Comparison of ENCODE assay signal across 1 cellular context in genomic region chr17:19744492-19744891, GRCh38.
TF ChIP-seq lines count a peak whose summit lies in the region.

No MANE protein-coding gene starts in this region.

TF ChIP-seq in HEK293, 187 proteins besides CTCF, POLR2A, EP300 and RAD21 (continued from another document and continues in another):
- TF ChIP-seq, protein P1, sequence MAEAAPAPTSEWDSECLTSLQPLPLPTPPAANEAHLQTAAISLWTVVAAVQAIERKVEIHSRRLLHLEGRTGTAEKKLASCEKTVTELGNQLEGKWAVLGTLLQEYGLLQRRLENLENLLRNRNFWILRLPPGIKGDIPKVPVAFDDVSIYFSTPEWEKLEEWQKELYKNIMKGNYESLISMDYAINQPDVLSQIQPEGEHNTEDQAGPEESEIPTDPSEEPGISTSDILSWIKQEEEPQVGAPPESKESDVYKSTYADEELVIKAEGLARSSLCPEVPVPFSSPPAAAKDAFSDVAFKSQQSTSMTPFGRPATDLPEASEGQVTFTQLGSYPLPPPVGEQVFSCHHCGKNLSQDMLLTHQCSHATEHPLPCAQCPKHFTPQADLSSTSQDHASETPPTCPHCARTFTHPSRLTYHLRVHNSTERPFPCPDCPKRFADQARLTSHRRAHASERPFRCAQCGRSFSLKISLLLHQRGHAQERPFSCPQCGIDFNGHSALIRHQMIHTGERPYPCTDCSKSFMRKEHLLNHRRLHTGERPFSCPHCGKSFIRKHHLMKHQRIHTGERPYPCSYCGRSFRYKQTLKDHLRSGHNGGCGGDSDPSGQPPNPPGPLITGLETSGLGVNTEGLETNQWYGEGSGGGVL (tag by site-specific recombination; IDR thresholded peaks at IDR 0.05) = 0 out of 2 replicates have a peak, but pooled peaks have one; percentile 18
- TF ChIP-seq, protein P2, sequence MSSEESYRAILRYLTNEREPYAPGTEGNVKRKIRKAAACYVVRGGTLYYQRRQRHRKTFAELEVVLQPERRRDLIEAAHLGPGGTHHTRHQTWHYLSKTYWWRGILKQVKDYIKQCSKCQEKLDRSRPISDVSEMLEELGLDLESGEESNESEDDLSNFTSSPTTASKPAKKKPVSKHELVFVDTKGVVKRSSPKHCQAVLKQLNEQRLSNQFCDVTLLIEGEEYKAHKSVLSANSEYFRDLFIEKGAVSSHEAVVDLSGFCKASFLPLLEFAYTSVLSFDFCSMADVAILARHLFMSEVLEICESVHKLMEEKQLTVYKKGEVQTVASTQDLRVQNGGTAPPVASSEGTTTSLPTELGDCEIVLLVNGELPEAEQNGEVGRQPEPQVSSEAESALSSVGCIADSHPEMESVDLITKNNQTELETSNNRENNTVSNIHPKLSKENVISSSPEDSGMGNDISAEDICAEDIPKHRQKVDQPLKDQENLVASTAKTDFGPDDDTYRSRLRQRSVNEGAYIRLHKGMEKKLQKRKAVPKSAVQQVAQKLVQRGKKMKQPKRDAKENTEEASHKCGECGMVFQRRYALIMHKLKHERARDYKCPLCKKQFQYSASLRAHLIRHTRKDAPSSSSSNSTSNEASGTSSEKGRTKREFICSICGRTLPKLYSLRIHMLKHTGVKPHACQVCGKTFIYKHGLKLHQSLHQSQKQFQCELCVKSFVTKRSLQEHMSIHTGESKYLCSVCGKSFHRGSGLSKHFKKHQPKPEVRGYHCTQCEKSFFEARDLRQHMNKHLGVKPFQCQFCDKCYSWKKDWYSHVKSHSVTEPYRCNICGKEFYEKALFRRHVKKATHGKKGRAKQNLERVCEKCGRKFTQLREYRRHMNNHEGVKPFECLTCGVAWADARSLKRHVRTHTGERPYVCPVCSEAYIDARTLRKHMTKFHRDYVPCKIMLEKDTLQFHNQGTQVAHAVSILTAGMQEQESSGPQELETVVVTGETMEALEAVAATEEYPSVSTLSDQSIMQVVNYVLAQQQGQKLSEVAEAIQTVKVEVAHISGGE (tag by site-specific recombination; conservative IDR thresholded peaks at IDR 0.05; ENCODE audit: low read depth) = peak; percentile 91
- no peak for TF ChIP-seq ZNF157 (tag by site-specific recombination; IDR thresholded peaks at IDR 0.05)
- no peak for TF ChIP-seq ZNF239 (tag by site-specific recombination; IDR thresholded peaks at IDR 0.05)
- TF ChIP-seq ZNF280C (tag by site-specific recombination; IDR thresholded peaks at IDR 0.05) = no peak
- no peak for TF ChIP-seq ZNF624 (tag by site-specific recombination; IDR thresholded peaks at IDR 0.05)
- TF ChIP-seq, protein P3, sequence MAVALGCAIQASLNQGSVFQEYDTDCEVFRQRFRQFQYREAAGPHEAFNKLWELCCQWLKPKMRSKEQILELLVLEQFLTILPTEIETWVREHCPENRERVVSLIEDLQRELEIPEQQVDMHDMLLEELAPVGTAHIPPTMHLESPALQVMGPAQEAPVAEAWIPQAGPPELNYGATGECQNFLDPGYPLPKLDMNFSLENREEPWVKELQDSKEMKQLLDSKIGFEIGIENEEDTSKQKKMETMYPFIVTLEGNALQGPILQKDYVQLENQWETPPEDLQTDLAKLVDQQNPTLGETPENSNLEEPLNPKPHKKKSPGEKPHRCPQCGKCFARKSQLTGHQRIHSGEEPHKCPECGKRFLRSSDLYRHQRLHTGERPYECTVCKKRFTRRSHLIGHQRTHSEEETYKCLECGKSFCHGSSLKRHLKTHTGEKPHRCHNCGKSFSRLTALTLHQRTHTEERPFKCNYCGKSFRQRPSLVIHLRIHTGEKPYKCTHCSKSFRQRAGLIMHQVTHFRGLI (tag by site-specific recombination; IDR thresholded peaks at IDR 0.05) = no peak
- TF ChIP-seq EGR2 (tag by site-specific recombination; IDR thresholded peaks at IDR 0.05; ENCODE audit: low read depth) = peak; percentile 54; the same call in 1 of the 2 replicates
- TF ChIP-seq SP2 (tag by site-specific recombination; IDR thresholded peaks at IDR 0.05) = 0 out of 2 replicates have a peak, but pooled peaks have one; percentile 9
- no peak for TF ChIP-seq ZBTB49 (tag by site-specific recombination; IDR thresholded peaks at IDR 0.05; ENCODE audit: low read depth)
- 0 out of 2 replicates have a peak, but pooled peaks have one; percentile 30 for TF ChIP-seq SP3 (tag by site-specific recombination; IDR thresholded peaks at IDR 0.05)
- no peak for TF ChIP-seq ZNF626 (tag by site-specific recombination; IDR thresholded peaks at IDR 0.05)
- no peak for TF ChIP-seq MYNN (tag by site-specific recombination; IDR thresholded peaks at IDR 0.05; ENCODE audit: borderline replicate concordance)
- TF ChIP-seq ZNF274 (IDR thresholded peaks at IDR 0.05; ENCODE audit: low read length) = no peak
- no peak for TF ChIP-seq ZNF274 (tag by site-specific recombination; IDR thresholded peaks at IDR 0.05; ENCODE audit: borderline replicate concordance)
- no peak for TF ChIP-seq BCL6B (tag by site-specific recombination; IDR thresholded peaks at IDR 0.05)
- TF ChIP-seq PRDM1 (tag by site-specific recombination; IDR thresholded peaks at IDR 0.05) = no peak
- no peak for TF ChIP-seq ZNF394 (tag by site-specific recombination; IDR thresholded peaks at IDR 0.05; ENCODE audit: borderline replicate concordance)
- no peak for TF ChIP-seq ZNF529 (tag by site-specific recombination; IDR thresholded peaks at IDR 0.05; ENCODE audit: insufficient replicate concordance)
- no peak for TF ChIP-seq HOXC10 (CRISPR knock-in tag; IDR thresholded peaks at IDR 0.05)
- TF ChIP-seq ZNF777 (tag by site-specific recombination; IDR thresholded peaks at IDR 0.05; ENCODE audit: borderline replicate concordance) = no peak
- TF ChIP-seq ZNF146 (tag by site-specific recombination; IDR thresholded peaks at IDR 0.05) = no peak
- no peak for TF ChIP-seq ZNF366 (tag by site-specific recombination; conservative IDR thresholded peaks at IDR 0.05)
- TF ChIP-seq, protein P4, sequence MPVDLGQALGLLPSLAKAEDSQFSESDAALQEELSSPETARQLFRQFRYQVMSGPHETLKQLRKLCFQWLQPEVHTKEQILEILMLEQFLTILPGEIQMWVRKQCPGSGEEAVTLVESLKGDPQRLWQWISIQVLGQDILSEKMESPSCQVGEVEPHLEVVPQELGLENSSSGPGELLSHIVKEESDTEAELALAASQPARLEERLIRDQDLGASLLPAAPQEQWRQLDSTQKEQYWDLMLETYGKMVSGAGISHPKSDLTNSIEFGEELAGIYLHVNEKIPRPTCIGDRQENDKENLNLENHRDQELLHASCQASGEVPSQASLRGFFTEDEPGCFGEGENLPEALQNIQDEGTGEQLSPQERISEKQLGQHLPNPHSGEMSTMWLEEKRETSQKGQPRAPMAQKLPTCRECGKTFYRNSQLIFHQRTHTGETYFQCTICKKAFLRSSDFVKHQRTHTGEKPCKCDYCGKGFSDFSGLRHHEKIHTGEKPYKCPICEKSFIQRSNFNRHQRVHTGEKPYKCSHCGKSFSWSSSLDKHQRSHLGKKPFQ (tag by site-specific recombination; IDR thresholded peaks at IDR 0.05) = no peak
- no peak for TF ChIP-seq ZNF660 (tag by site-specific recombination; IDR thresholded peaks at IDR 0.05)
- no peak for TF ChIP-seq SETDB1 (IDR thresholded peaks at IDR 0.05; ENCODE audit: insufficient read length, low read length)
- TF ChIP-seq ZBTB7A (tag by site-specific recombination; IDR thresholded peaks at IDR 0.05; ENCODE audit: low read depth) = no peak
- TF ChIP-seq ZNF544 (tag by site-specific recombination; IDR thresholded peaks at IDR 0.05) = no peak
- TF ChIP-seq ZNF629 (tag by site-specific recombination; IDR thresholded peaks at IDR 0.05) = no peak
- TF ChIP-seq KLF16 (tag by site-specific recombination; IDR thresholded peaks at IDR 0.05) = peak; percentile 36; the same call in 1 of the 2 replicates
- no peak for TF ChIP-seq PBX3 (CRISPR knock-in tag; IDR thresholded peaks at IDR 0.05)
- TF ChIP-seq REST (tag by site-specific recombination; IDR thresholded peaks at IDR 0.05) = no peak
- TF ChIP-seq TSHZ1 (tag by site-specific recombination; IDR thresholded peaks at IDR 0.05; ENCODE audit: borderline replicate concordance) = no peak
